Comparison of ENCODE assay signal across 9 cellular contexts in genomic region chr7:127650842-127651555, GRCh38. TPM values are rescaled to one million over a fixed set of nuclear protein-coding genes. Genes with fewer than 3 reads are reported as not detected.
DNase-seq lines count a peak whose midpoint lies in the region; ATAC-seq, FAIRE-seq and TF ChIP-seq lines count a peak whose summit lies in the region.
"Had no signal": no experiment of that assay in that cellular context is flagged by ENCODE, and none has a peak within 500 bp of the region (broad histone marks: within the 10 kb centered on the region; RNA-seq: fewer than 3 reads in every experiment).

No MANE protein-coding gene starts in this region.

- peaks cover 5% of the 10 kb centered on the region; the same call in 1 of the 2 replicates for H4K20me1 ChIP-seq in GM12878 (ENCODE audit: control insufficient read depth, insufficient read depth)

- H3K4me1 ChIP-seq in GM12878 (ENCODE audit: control insufficient read depth, insufficient read depth, low read length) (peaks cover 14% of the 10 kb centered on the region), stomach smooth muscle (ENCODE audit: control insufficient read depth, insufficient read depth, low read length) (peaks cover 2% of the 10 kb centered on the region)

- peaks cover 0 to 4% of the 10 kb centered on the region in 2 experiments; a peak in 2 of 4 replicates for H3K36me3 ChIP-seq in GM12878 (ENCODE audit: control insufficient read depth in 2 of 2, insufficient read depth in 2 of 2, low read length in 1 of 2)
- no peaks in the 10 kb centered on the region for H3K36me3 ChIP-seq in stomach smooth muscle (ENCODE audit: control insufficient read depth in 2 of 2, insufficient read depth in 2 of 2, low read length in 2 of 2)

- peaks cover 46% of the 10 kb centered on the region for H3K79me2 ChIP-seq in GM12878 (ENCODE audit: control insufficient read depth, insufficient read depth, low read length)

- no peaks in the 10 kb centered on the region for H3K27me3 ChIP-seq in GM12878 (replicated peaks in 1 of 2; ENCODE audit: control insufficient read depth in 2 of 2, insufficient read depth in 2 of 2, low read length in 1 of 2)
- no peaks in the 10 kb centered on the region for H3K27me3 ChIP-seq in stomach smooth muscle (ENCODE audit: control insufficient read depth in 1 of 2, insufficient read depth in 2 of 2, low read length in 2 of 2)

- SMC1A ChIA-PET in GM12878 (lab: Charles Lee; ENCODE audit: uncharacterized antibody, unreplicated experiment) = interaction anchor here (0.9 to 1.0 kb wide), 4 partner anchors 11 to 105 kb away, joined by 3 to 4 read pairs (median 4); no protein-coding TSS in a partner anchor

- DNase-seq in NCI-H1105 (lab: John Stamatoyannopoulos, UW) (peak; percentile 47), NCI-H1105 treated with DMSO at 0.1 percent for 48 hours (lab: John Stamatoyannopoulos, UW) (no peak), NCI-H1092 (lab: John Stamatoyannopoulos, UW) (peak; percentile 66), GM12878 (ENCODE audit: low read depth, low spot score) (no peak), iPS-NIHi11 (ENCODE audit: low spot score) (peak; percentile 33), activated gamma-delta T cell treated with Interleukin-2 at 50 U/mL for 16 hours (no peak)

- POLR2A ChIA-PET in GM12878 (lab: Charles Lee) = interaction anchor here (0.7 to 1.7 kb wide), 6 partner anchors 9 to 250 kb away, joined by 3 to 8 read pairs (median 5); partner anchors contain the start of gene GCC1

- WGBS in GM12878 (ENCODE audit: insufficient coverage, insufficient replicate concordance, low lambda C conversion rate, missing lambda C conversion rate) = 20% methylated on average over 29 of the region's 29 CpGs

- ATAC-seq in GM12878 (peak; percentile 8), HG03571 (IDR thresholded peaks at IDR 0.05; ENCODE audit: unreplicated experiment) (no peak)

- H3K9me3 ChIP-seq in GM12878 (replicated peaks; ENCODE audit: control insufficient read depth, insufficient read depth, low read length) (no peaks in the 10 kb centered on the region), stomach smooth muscle (ENCODE audit: control insufficient read depth in 2 of 2, low read length in 2 of 2) (no peaks in the 10 kb centered on the region)

- H3K27ac ChIP-seq in GM12878 (ENCODE audit: control insufficient read depth, insufficient read depth) = peak overlapping the region; percentile 95
- peak overlapping the region; percentile 83 for H3K27ac ChIP-seq in stomach smooth muscle (ENCODE audit: low read length)

- no peak for TF ChIP-seq RAD21 in GM12878 (IDR thresholded peaks at IDR 0.05; ENCODE audit: insufficient read depth, low read depth, low read length)

- RAD21 ChIA-PET in GM12878 (lab: Charles Lee; ENCODE audit: unreplicated experiment) = interaction anchor here (1.0 to 1.4 kb wide), 5 partner anchors 10 to 66 kb away, joined by 3 to 7 read pairs (median 5); partner anchors contain the start of genes ARF5 and GCC1

- intact Hi-C loops in GM12878 (cut with micrococcal nuclease; ENCODE audit: unreplicated experiment) = loop anchor here (5.0 kb wide), 1 partner anchor 259 kb away; the partner anchor contains the start of gene ZNF800

- peak overlapping the region; percentile 98 for H3K9ac ChIP-seq in GM12878 (ENCODE audit: control insufficient read depth, insufficient read depth, low read length)
- H3K9ac ChIP-seq in stomach smooth muscle (ENCODE audit: low read length in 2 of 2) = peak overlapping the region; percentile 91 to 95

- in situ Hi-C loops in GM12878 (cut with MboI) = no loop called here

- TF ChIP-seq CTCF in GM12878 (IDR thresholded peaks at IDR 0.05 in 2 of 3, conservative IDR thresholded peaks at IDR 0.05 in 1 of 3; ENCODE audit: control insufficient read depth in 2 of 3, extremely low read depth in 1 of 3, insufficient read depth in 1 of 3, low read depth in 3 of 3, low read length in 3 of 3) = no peak

- H2AFZ ChIP-seq in GM12878 (ENCODE audit: control insufficient read depth, low read depth, low read length) = peak overlapping the region; percentile 94

- CTCF ChIA-PET in GM12878 (lab: Yijun Ruan, JAX) = interaction anchor here (0.6 to 1.0 kb wide), 3 partner anchors 22 to 802 kb away, joined by 3 to 4 read pairs (median 4); no protein-coding TSS in a partner anchor

- peak overlapping the region; percentile 84 for H3K4me3 ChIP-seq in GM12878
- H3K4me3 ChIP-seq in stomach smooth muscle (ENCODE audit: low read length in 2 of 2) = peak overlapping the region; percentile 86 to 95

- no peak for TF ChIP-seq POLR2A in GM12878 (IDR thresholded peaks at IDR 0.05; ENCODE audit: low read depth, low read length)

- TSS peak; percentile 100 for BruUV-seq in GM12878 (replicated peaks; lab: Mats Ljungman, UMichigan)

- H3K4me2 ChIP-seq in GM12878 (ENCODE audit: control insufficient read depth, insufficient read depth) = peak overlapping the region; percentile 95

- no peak for TF ChIP-seq EP300 in GM12878 (IDR thresholded peaks at IDR 0.05; ENCODE audit: borderline replicate concordance in 1 of 2, control insufficient read depth in 1 of 2, low read depth in 2 of 2, low read length in 2 of 2)

- no peak for FAIRE-seq in GM12878 (lab: Jason Lieb, UNC)

TF ChIP-seq in GM12878, 131 proteins besides CTCF, POLR2A, EP300 and RAD21 (continues in another document):
- TF ChIP-seq SRF (IDR thresholded peaks at IDR 0.05; ENCODE audit: low read depth in 2 of 2, low read length in 2 of 2) (no peak), ATF7 (IDR thresholded peaks at IDR 0.05; ENCODE audit: low read depth) (0 out of 2 replicates have a peak, but pooled peaks have one; percentile 24), MTA3 (IDR thresholded peaks at IDR 0.05; ENCODE audit: borderline replicate concordance, low read length) (peak; percentile 42; the same call in 1 of the 2 replicates), POLR2AphosphoS5 (IDR thresholded peaks at IDR 0.05; ENCODE audit: low read length) (peak; percentile 5; the same call in 1 of the 2 replicates)
- TF ChIP-seq, protein P1, sequence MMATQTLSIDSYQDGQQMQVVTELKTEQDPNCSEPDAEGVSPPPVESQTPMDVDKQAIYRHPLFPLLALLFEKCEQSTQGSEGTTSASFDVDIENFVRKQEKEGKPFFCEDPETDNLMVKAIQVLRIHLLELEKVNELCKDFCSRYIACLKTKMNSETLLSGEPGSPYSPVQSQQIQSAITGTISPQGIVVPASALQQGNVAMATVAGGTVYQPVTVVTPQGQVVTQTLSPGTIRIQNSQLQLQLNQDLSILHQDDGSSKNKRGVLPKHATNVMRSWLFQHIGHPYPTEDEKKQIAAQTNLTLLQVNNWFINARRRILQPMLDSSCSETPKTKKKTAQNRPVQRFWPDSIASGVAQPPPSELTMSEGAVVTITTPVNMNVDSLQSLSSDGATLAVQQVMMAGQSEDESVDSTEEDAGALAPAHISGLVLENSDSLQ (IDR thresholded peaks at IDR 0.05) = peak; percentile 28; the same call in 1 of the 2 replicates

RNA-seq across cellular contexts. Expression of gene SND1, which starts 1.0 kb away (rescaled TPM):
- 424 and 437 TPM in 2 replicates for total RNA-seq in GM12878 (2013; cell fraction: nucleolus; rRNA removed)
- total RNA-seq in GM12878 (2014; rRNA removed) (172 and 173 TPM in 2 replicates), GM12878 (2014; rRNA removed; fragmentation: Illumina TruSeq; extraction: Trizol) (137 and 139 TPM in 2 replicates), GM12878 (2021) (269 and 270 TPM in 2 replicates)
- 112 TPM for polyA plus RNA-seq in GM12878 (2011; ENCODE audit: low read depth)
- polyA plus RNA-seq in GM12878 (2011; rRNA removed) (130 and 139 TPM in 2 replicates), GM12878 (2014; fragmentation: Illumina TruSeq; extraction: Trizol) (152 and 163 TPM in 2 replicates), GM12878 (2014; fragmentation: Nextera tagmentation; extraction: Ambion mirVana) (10 to 100 TPM; 52.4 to 70.0 TPM), GM12878 (2014; rRNA removed) (138 and 161 TPM in 2 replicates), GM12878 (2016; fragmentation: Nextera tagmentation; extraction: Ambion mirVana) (100 to 1,000 TPM; 214 to 230 TPM)
- 129 and 148 TPM in 2 replicates for polyA plus RNA-seq in GM12878 (2011; cell fraction: cytosol; rRNA removed)
- polyA plus RNA-seq in GM12878 (2011; cell fraction: nucleus; rRNA removed) = 132 and 140 TPM in 2 replicates
- 186 and 194 TPM in 2 replicates for polyA plus RNA-seq in GM12878 (2012)
- polyA minus RNA-seq in GM12878 (2011; rRNA and poly(A)+ RNA removed) = 228 and 274 TPM in 2 replicates
- polyA minus RNA-seq in GM12878 (2011; cell fraction: cytosol; rRNA and poly(A)+ RNA removed) = 87.9 and 101 TPM in 2 replicates
- 129 and 207 TPM in 2 replicates for polyA minus RNA-seq in GM12878 (2011; cell fraction: nucleus; rRNA and poly(A)+ RNA removed)

RNA-seq across cellular contexts. Expression of gene PAX4, which starts 33.1 kb away (rescaled TPM):
- total RNA-seq in GM12878 (2013; cell fraction: nucleolus; rRNA removed) = not detected in 2 replicates
- not detected in 2 replicates for total RNA-seq in GM12878 (2014; rRNA removed)
- not detected in 2 replicates for total RNA-seq in GM12878 (2014; rRNA removed; fragmentation: Illumina TruSeq; extraction: Trizol)
- not detected in 2 replicates for total RNA-seq in GM12878 (2021)
- polyA plus RNA-seq in GM12878 (2011; ENCODE audit: low read depth) = not detected
- polyA plus RNA-seq in GM12878 (2011; rRNA removed) = 0.14 and 0.27 TPM in 2 replicates
- 0.28 and 0.40 TPM in 2 replicates for polyA plus RNA-seq in GM12878 (2011; cell fraction: cytosol; rRNA removed)
- polyA plus RNA-seq in GM12878 (2011; cell fraction: nucleus; rRNA removed) = 2.4 and 3.0 TPM in 2 replicates
- not detected in 2 replicates for polyA plus RNA-seq in GM12878 (2012)
- not detected in 2 replicates for polyA plus RNA-seq in GM12878 (2014; fragmentation: Illumina TruSeq; extraction: Trizol)
- polyA plus RNA-seq in GM12878 (2014; fragmentation: Nextera tagmentation; extraction: Ambion mirVana) = not detected
- not detected in 2 replicates for polyA plus RNA-seq in GM12878 (2014; rRNA removed)
- not detected for polyA plus RNA-seq in GM12878 (2016; fragmentation: Nextera tagmentation; extraction: Ambion mirVana)
- 0.37 and 0.46 TPM in 2 replicates for polyA minus RNA-seq in GM12878 (2011; rRNA and poly(A)+ RNA removed)
- polyA minus RNA-seq in GM12878 (2011; cell fraction: cytosol; rRNA and poly(A)+ RNA removed) = not detected in 2 replicates
- polyA minus RNA-seq in GM12878 (2011; cell fraction: nucleus; rRNA and poly(A)+ RNA removed) = 0.36 and 0.57 TPM in 2 replicates
- total RNA-seq: activated CD8-positive, alpha-beta memory T cell treated with anti-CD3 and anti-CD28 coated beads for 36 hours had no signal

RNA-seq across cellular contexts. Expression of gene FSCN3, which starts 57.5 kb away (rescaled TPM):
- total RNA-seq in GM12878 (2013; cell fraction: nucleolus; rRNA removed) = 3.2 and 3.3 TPM in 2 replicates
- total RNA-seq in GM12878 (2014; rRNA removed) = 0.90 and 1.0 TPM in 2 replicates
- total RNA-seq in GM12878 (2014; rRNA removed; fragmentation: Illumina TruSeq; extraction: Trizol) = 0.31 and 0.69 TPM in 2 replicates
- 0.69 TPM in 1 of 2 replicates, not detected in the other for total RNA-seq in GM12878 (2021)
- not detected for polyA plus RNA-seq in GM12878 (2011; ENCODE audit: low read depth)
- 0.48 and 0.60 TPM in 2 replicates for polyA plus RNA-seq in GM12878 (2011; rRNA removed)
- 0.38 and 0.60 TPM in 2 replicates for polyA plus RNA-seq in GM12878 (2011; cell fraction: cytosol; rRNA removed)
- polyA plus RNA-seq in GM12878 (2011; cell fraction: nucleus; rRNA removed) = 0.37 and 0.78 TPM in 2 replicates
- 0.27 TPM in 1 of 2 replicates, not detected in the other for polyA plus RNA-seq in GM12878 (2012)
- 0.73 TPM in 1 of 2 replicates, not detected in the other for polyA plus RNA-seq in GM12878 (2014; fragmentation: Illumina TruSeq; extraction: Trizol)
- under 1 TPM in 1 of 2 experiments, not detected in 1; 0.29 TPM for polyA plus RNA-seq in GM12878 (2014; fragmentation: Nextera tagmentation; extraction: Ambion mirVana)
- polyA plus RNA-seq in GM12878 (2014; rRNA removed) = 0.58 and 1.1 TPM in 2 replicates
- under 1 TPM in 1 of 2 experiments, not detected in 1; 0.28 TPM for polyA plus RNA-seq in GM12878 (2016; fragmentation: Nextera tagmentation; extraction: Ambion mirVana)
- polyA minus RNA-seq in GM12878 (2011; rRNA and poly(A)+ RNA removed) = 1.2 TPM in 2 replicates
- polyA minus RNA-seq in GM12878 (2011; cell fraction: cytosol; rRNA and poly(A)+ RNA removed) = not detected in 2 replicates
- 1.7 and 2.1 TPM in 2 replicates for polyA minus RNA-seq in GM12878 (2011; cell fraction: nucleus; rRNA and poly(A)+ RNA removed)

Comparison
In these comparisons a context has a peak if more than half of its experiments do, and no peak if none do; other contexts are left out.
1. DNase-seq: peak in NCI-H1105 (single experiment), NCI-H1092 (single experiment) and iPS-NIHi11 (single experiment); none in NCI-H1105 treated with DMSO at 0.1 percent for 48 hours (single experiment), GM12878 (single experiment) and activated gamma-delta T cell treated with Interleukin-2 at 50 U/mL for 16 hours (single experiment).